25 cellular contexts compared by ENCODE assay signal in the genomic region with DNA sequence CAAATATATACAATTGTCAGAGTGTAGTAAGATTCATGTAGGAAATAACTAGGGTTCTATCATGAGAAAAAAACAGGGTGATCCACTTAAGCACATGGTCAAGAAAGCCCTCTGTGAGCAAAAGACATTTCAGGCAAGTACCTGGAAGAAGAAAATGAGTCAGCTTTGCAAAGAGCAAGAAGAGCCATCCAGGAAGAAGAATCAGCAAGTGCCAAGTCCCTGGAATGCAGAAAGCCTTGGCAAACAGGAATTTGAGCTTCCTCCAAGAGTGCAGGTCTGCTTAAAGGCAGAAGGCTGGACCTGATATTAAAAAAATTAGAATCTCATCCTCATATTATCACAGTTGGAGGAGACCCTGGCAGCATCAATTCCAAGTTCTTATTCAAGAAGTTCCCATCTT.
"Had no signal": no experiment of that assay in that cellular context is flagged by ENCODE, and none has a peak within 500 bp of the region (broad histone marks: within the 10 kb centered on the region; RNA-seq: fewer than 3 reads in every experiment).

No MANE protein-coding gene starts in this region.

- H3K36me3 ChIP-seq: gastroesophageal sphincter, heart left ventricle, neutrophil, pancreas, right lobe of liver, suprapubic skin, thyroid gland had no signal

- H3K9me3 ChIP-seq: gastroesophageal sphincter, heart left ventricle, mucosa of descending colon, neutrophil, pancreas, right lobe of liver, suprapubic skin, thyroid gland had no signal

- H3K4me2 ChIP-seq: hepatocyte had no signal

- H3K27me3 ChIP-seq: hepatocyte, neutrophil, pancreas, right lobe of liver, suprapubic skin, thyroid gland had no signal

- H3K79me2 ChIP-seq: hepatocyte had no signal

- H3K27ac ChIP-seq: epithelial cell of prostate, foreskin keratinocyte, gastroesophageal sphincter, heart left ventricle, hepatocyte, neutrophil, pancreas, right lobe of liver, suprapubic skin, thyroid gland had no signal

- H3K4me1 ChIP-seq: foreskin keratinocyte, gastroesophageal sphincter, heart left ventricle, pancreas, right lobe of liver, suprapubic skin, thyroid gland had no signal

- H2AFZ ChIP-seq: hepatocyte had no signal

- H3K4me3 ChIP-seq: gastroesophageal sphincter, heart left ventricle, hepatocyte, lung, mucosa of descending colon, pancreas, right lobe of liver, suprapubic skin, thyroid gland had no signal

- FAIRE-seq: pancreas, small intestine had no signal

- DNase-seq: cerebellar nuclear complex; cortex of kidney; heart left ventricle; left colon; left ventricle myocardium superior; mucosa of descending colon; naive B cell; pancreas; retina; right lobe of liver; small intestine; stimulated activated CD4-positive, alpha-beta T cell treated with anti-CD3 and anti-CD28 coated beads, Interleukin-15, amount 100 ng/mL, for 24 hours; stimulated activated CD4-positive, alpha-beta T cell treated with anti-CD3 and anti-CD28 coated beads, Interleukin-4, amount 100 ng/mL, for 1 hour; stimulated activated CD8-positive, alpha-beta memory T cell treated with anti-CD3 and anti-CD28 coated beads, Interleukin-4, amount 100 ng/mL, for 48 hours; stimulated activated naive CD4-positive, alpha-beta T cell; stimulated activated naive CD8-positive, alpha-beta T cell treated with anti-CD3 and anti-CD28 coated beads, Interleukin-15, amount 100 ng/mL, for 72 hours; thyroid gland; trophoblast cell had no signal
